22 cellular contexts compared by ENCODE assay signal in genomic region chr12:34387711-34388635, GRCh38.
"Had no signal": no experiment of that assay in that cellular context is flagged by ENCODE, and none has a peak within 500 bp of the region (broad histone marks: within the 10 kb centered on the region; RNA-seq: fewer than 3 reads in every experiment).

No MANE protein-coding gene starts in this region.

- ATAC-seq: heart right ventricle; naive thymus-derived CD4-positive, alpha-beta T cell; psoas muscle; right lobe of liver; stimulated activated effector memory CD8-positive, alpha-beta T cell treated with anti-CD3 and anti-CD28 coated beads, Interleukin-12 subunit alpha, Interleukin-12 subunit beta, amount 100 ng/mL, for 72 hours had no signal

- H3K4me3 ChIP-seq: coronary artery, esophagus squamous epithelium, heart right ventricle, neural progenitor cell, psoas muscle, right lobe of liver, smooth muscle cell, stomach, tibial artery had no signal

- FAIRE-seq: endothelial cell of umbilical vein had no signal

- H3K36me3 ChIP-seq: esophagus squamous epithelium, heart right ventricle, neural progenitor cell, right lobe of liver, stomach, tibial artery had no signal

- H3K9ac ChIP-seq: neural progenitor cell had no signal

- H3K9me3 ChIP-seq: psoas muscle, right lobe of liver had no signal

- H3K27me3 ChIP-seq: esophagus squamous epithelium, neural progenitor cell, right lobe of liver had no signal

- H3K4me1 ChIP-seq: esophagus squamous epithelium, heart right ventricle, neural progenitor cell, psoas muscle, right lobe of liver, stomach, tibial artery had no signal

- DNase-seq: dermis blood vessel endothelial cell; effector memory CD4-positive, alpha-beta T cell; esophagus squamous epithelium; foreskin melanocyte; glutamatergic neuron; heart right ventricle; hypothalamus; immature natural killer cell; mesenchymal stem cell; naive thymus-derived CD4-positive, alpha-beta T cell; right lobe of liver; stimulated activated CD4-positive, alpha-beta T cell treated with anti-CD3 and anti-CD28 coated beads, Interleukin-2, amount 100 ng/mL, for 24 hours; stimulated activated CD4-positive, alpha-beta T cell treated with anti-CD3 and anti-CD28 coated beads, Interleukin-4, amount 100 ng/mL, for 24 hours; stimulated activated naive CD4-positive, alpha-beta T cell treated with Interleukin-2 at 50 U/mL for 16 hours; stomach had no signal

- H3K27ac ChIP-seq: coronary artery, esophagus squamous epithelium, heart right ventricle, neural progenitor cell, psoas muscle, right lobe of liver, stomach, tibial artery had no signal
